Comparison of ENCODE assay signal across 26 cellular contexts in the genomic region with DNA sequence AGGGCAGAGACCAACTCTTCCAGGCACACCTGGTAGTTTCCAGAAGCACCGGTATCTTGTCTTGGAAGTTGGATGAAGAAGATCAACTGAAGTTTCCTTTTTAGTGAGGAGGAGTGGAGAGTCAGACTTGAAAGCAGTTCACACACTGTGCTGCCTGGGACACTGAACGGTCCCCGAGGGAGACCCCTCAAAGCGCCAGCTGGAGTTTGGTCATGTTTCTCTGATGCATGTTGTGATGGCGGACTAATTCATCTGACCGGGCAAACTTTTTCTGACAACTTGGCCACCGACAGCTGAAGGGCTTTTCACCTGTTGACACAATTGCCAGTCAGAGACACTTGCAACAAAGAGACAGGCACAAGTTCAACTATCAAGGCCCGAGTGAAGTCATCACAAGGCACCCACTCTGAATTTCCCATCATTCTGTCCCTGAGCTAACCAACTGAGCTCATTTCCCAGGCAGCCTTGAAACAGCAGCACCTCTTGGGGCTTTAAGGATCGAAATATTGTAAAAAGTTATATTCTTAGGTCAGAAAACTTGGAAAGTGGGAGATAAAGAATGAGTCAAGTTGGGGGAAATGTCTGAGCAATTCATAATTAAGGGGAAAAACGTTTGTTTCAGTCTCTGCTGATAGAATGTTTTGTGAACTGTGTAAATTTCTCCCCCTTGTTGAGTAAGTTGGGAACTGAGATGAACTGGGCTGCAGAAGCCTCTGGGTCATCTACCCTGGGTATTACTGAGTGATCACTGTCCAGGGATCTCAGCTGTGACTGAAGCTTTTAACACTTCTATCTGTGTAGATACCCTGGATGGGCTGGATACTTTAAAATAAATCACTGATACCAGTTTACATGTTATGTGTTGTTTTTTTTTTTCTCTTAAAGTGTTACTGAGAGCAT. TPM values are rescaled to one million over a fixed set of nuclear protein-coding genes. Genes with fewer than 3 reads are reported as not detected.
DNase-seq lines count a peak whose midpoint lies in the region; ATAC-seq and TF ChIP-seq lines count a peak whose summit lies in the region.
"Had no signal": no experiment of that assay in that cellular context is flagged by ENCODE, and none has a peak within 500 bp of the region (broad histone marks: within the 10 kb centered on the region; RNA-seq: fewer than 3 reads in every experiment).

No MANE protein-coding gene starts in this region.

- no CpG with 5 or more reads among the region's 10 CpGs for WGBS in trophoblast cell (ENCODE audit: extremely low coverage, insufficient coverage, insufficient read length)

- H3K9me3 Mint-ChIP-seq in GM23338: no peaks in the 10 kb centered on the region
- H3K9me3 Mint-ChIP-seq: CD4-positive, alpha-beta T cell; memory B cell had no signal

- H2AK5ac ChIP-seq in trophoblast cell (ENCODE audit: low read length): peak overlapping the region; percentile 73

- H3K27me3 Mint-ChIP-seq in GM23338 (ENCODE audit: insufficient read depth, low read depth, poor library complexity): peaks cover 2% of the 10 kb centered on the region

- H3K9me3 ChIP-seq in Loucy (ENCODE audit: insufficient read depth, low read depth, low read length): no peaks in the 10 kb centered on the region
- no peaks in the 10 kb centered on the region for H3K9me3 ChIP-seq in trophoblast cell (ENCODE audit: insufficient read depth, low read depth, low read length)
- no peaks in the 10 kb centered on the region for H3K9me3 ChIP-seq in colonic mucosa
- H3K9me3 ChIP-seq: HAP-1, stomach, transverse colon had no signal

- H3F3A ChIP-seq in GM23338 (replicated peaks; ENCODE audit: low read depth) (no peaks in the 10 kb centered on the region), Loucy (ENCODE audit: low read depth) (peaks cover 6% of the 10 kb centered on the region; the same call in 1 of the 2 replicates)

- peak overlapping the region; percentile 5 for H3K18ac ChIP-seq in trophoblast cell (ENCODE audit: low read length)

- no peak overlapping the region for H3K27ac Mint-ChIP-seq in GM23338
- H3K27ac Mint-ChIP-seq: CD4-positive, alpha-beta T cell; memory B cell had no signal

- no peak overlapping the region for H3K4me3 Mint-ChIP-seq in GM23338
- H3K4me3 Mint-ChIP-seq: CD4-positive, alpha-beta T cell; memory B cell had no signal

- H3K4me3 ChIP-seq in GM23338: no peak overlapping the region
- peak overlapping the region; percentile 47 for H3K4me3 ChIP-seq in Loucy (ENCODE audit: low read length, poor library complexity, severe bottlenecking)
- H3K4me3 ChIP-seq in trophoblast cell (ENCODE audit: low read depth, low read length): no peak overlapping the region
- H3K4me3 ChIP-seq in colonic mucosa: no peak overlapping the region
- H3K4me3 ChIP-seq: HAP-1, K562, stomach, transverse colon had no signal

- peak overlapping the region; percentile 14 for H3K14ac ChIP-seq in trophoblast cell (ENCODE audit: low read length)

- 0 out of 2 replicates have a peak, but pooled peaks cover 3% of the 10 kb centered on the region for H3K27me3 ChIP-seq in GM23338 (ENCODE audit: insufficient read depth)
- H3K27me3 ChIP-seq in Loucy (ENCODE audit: insufficient read depth, low read length, poor library complexity, severe bottlenecking): no peaks in the 10 kb centered on the region
- H3K27me3 ChIP-seq in trophoblast cell (ENCODE audit: insufficient read depth, low read length): no peaks in the 10 kb centered on the region
- no peaks in the 10 kb centered on the region for H3K27me3 ChIP-seq in colonic mucosa
- H3K27me3 ChIP-seq: transverse colon had no signal

- no peak for DNase-seq in GM23338 (ENCODE audit: low spot score)
- DNase-seq in trophoblast cell: no peak
- DNase-seq in colonic mucosa: no peak
- no peak for DNase-seq in DMS 273 (lab: John Stamatoyannopoulos, UW; ENCODE audit: unreplicated experiment)
- DNase-seq: activated gamma-delta T cell treated with Interleukin-2 at 50 U/mL for 16 hours; CD4-positive, alpha-beta T cell; effector memory CD4-positive, alpha-beta T cell; NCI-H1694 treated with DMSO at 0.1 percent for 48 hours; NCI-H2171 treated with DMSO at 0.1 percent for 48 hours; NCI-H748 treated with DMSO at 0.1 percent for 48 hours; RPMI8226; stomach; T-helper 1 cell; transverse colon had no signal

- H3K36me3 Mint-ChIP-seq in GM23338 (ENCODE audit: low read depth): no peaks in the 10 kb centered on the region
- H3K36me3 Mint-ChIP-seq: memory B cell had no signal

- no peak overlapping the region for H3K4me2 ChIP-seq in GM23338
- peak overlapping the region; percentile 81 for H3K4me2 ChIP-seq in Loucy (ENCODE audit: low read depth, low read length, poor library complexity, severe bottlenecking)
- peak overlapping the region; percentile 22 for H3K4me2 ChIP-seq in trophoblast cell (ENCODE audit: low read length)

- peak overlapping the region; percentile 83 for H2BK5ac ChIP-seq in trophoblast cell (ENCODE audit: low read depth, low read length, poor library complexity)

- H3K27ac ChIP-seq in GM23338 (ENCODE audit: low read depth): no peak overlapping the region
- H3K27ac ChIP-seq in trophoblast cell (ENCODE audit: low read depth, low read length): peak overlapping the region; percentile 66
- no peak overlapping the region for H3K27ac ChIP-seq in colonic mucosa
- H3K27ac ChIP-seq: stomach, transverse colon had no signal

- peak overlapping the region; percentile 84 for H4K91ac ChIP-seq in trophoblast cell (ENCODE audit: low read depth, low read length)

- no peak overlapping the region for H4K12ac ChIP-seq in trophoblast cell (ENCODE audit: low read depth, low read length)

- H3K36me3 ChIP-seq in GM23338 (ENCODE audit: insufficient read depth): no peaks in the 10 kb centered on the region
- H3K36me3 ChIP-seq in Loucy (ENCODE audit: insufficient read depth, low read length): no peaks in the 10 kb centered on the region; the same call in 1 of the 2 replicates
- H3K36me3 ChIP-seq in trophoblast cell (ENCODE audit: control insufficient read depth in 1 of 2, insufficient read depth in 2 of 2, low read length in 2 of 2): no peaks in the 10 kb centered on the region
- no peaks in the 10 kb centered on the region for H3K36me3 ChIP-seq in colonic mucosa
- H3K36me3 ChIP-seq: stomach, transverse colon had no signal

- intact Hi-C loops in colonic mucosa (cut with DNase I): no loop called here

- H3K9me2 ChIP-seq in GM23338 (ENCODE audit: insufficient read depth): no peaks in the 10 kb centered on the region
- H3K9me2 ChIP-seq in Loucy (replicated peaks; ENCODE audit: low read depth, low read length): no peaks in the 10 kb centered on the region

- H2BK120ac ChIP-seq in trophoblast cell (ENCODE audit: insufficient read depth, low read length, poor library complexity): peak overlapping the region; percentile 81

- ATAC-seq in GM18868 (IDR thresholded peaks at IDR 0.05; ENCODE audit: unreplicated experiment) (peak; percentile 65), GM23338 (no peak), GM21515 (IDR thresholded peaks at IDR 0.05; ENCODE audit: unreplicated experiment) (no peak), HG03460 (IDR thresholded peaks at IDR 0.05; ENCODE audit: unreplicated experiment) (no peak)
- ATAC-seq: activated CD4-positive, CD25-positive, alpha-beta regulatory T cell treated with anti-CD3 and anti-CD28 coated beads, Interleukin-2, amount 50 U/mL, for 24 hours; K562 had no signal

- peaks cover 12% of the 10 kb centered on the region; the same call in 2 of the 3 replicates for H3K4me1 Mint-ChIP-seq in GM23338
- H3K4me1 Mint-ChIP-seq: memory B cell had no signal

- no peaks in the 10 kb centered on the region for H4K20me1 ChIP-seq in GM23338 (replicated peaks; ENCODE audit: insufficient read depth)
- H4K20me1 ChIP-seq in Loucy (ENCODE audit: insufficient read depth, low read length, poor library complexity, severe bottlenecking): no peaks in the 10 kb centered on the region

- TF ChIP-seq CTCF in GM23338 (conservative IDR thresholded peaks at IDR 0.05; ENCODE audit: low read depth in 2 of 2) (no peak), Loucy (conservative IDR thresholded peaks at IDR 0.05; ENCODE audit: low read length) (no peak), colonic mucosa (IDR thresholded peaks at IDR 0.05) (no peak)

- H3K9ac ChIP-seq in Loucy (ENCODE audit: low read depth, low read length, poor library complexity, severe bottlenecking) (peak overlapping the region; percentile 65), trophoblast cell (ENCODE audit: low read length) (no peak overlapping the region), colonic mucosa (ENCODE audit: low read depth in 2 of 2, low read length in 2 of 2) (no peak overlapping the region)

- H3K79me1 ChIP-seq in trophoblast cell (ENCODE audit: low read length): peaks cover 12% of the 10 kb centered on the region

- no peaks in the 10 kb centered on the region for H3K79me2 ChIP-seq in GM23338 (replicated peaks; ENCODE audit: insufficient read depth)
- peaks cover 45% of the 10 kb centered on the region for H3K79me2 ChIP-seq in Loucy (ENCODE audit: insufficient read depth, low read length)
- H3K79me2 ChIP-seq in trophoblast cell (ENCODE audit: control insufficient read depth, insufficient read depth, low read length, poor library complexity): peaks cover 2% of the 10 kb centered on the region

- peaks cover 9% of the 10 kb centered on the region; the same call in 1 of the 2 replicates for H3K4me1 ChIP-seq in GM23338 (ENCODE audit: insufficient read depth)
- H3K4me1 ChIP-seq in Loucy (ENCODE audit: insufficient read depth, low read length, poor library complexity, severe bottlenecking): peaks cover 78% of the 10 kb centered on the region
- H3K4me1 ChIP-seq in trophoblast cell (ENCODE audit: control insufficient read depth in 1 of 2, insufficient read depth in 2 of 2, low read length in 2 of 2): peaks cover 10 to 17% of the 10 kb centered on the region in 2 experiments
- H3K4me1 ChIP-seq in colonic mucosa: no peaks in the 10 kb centered on the region
- H3K4me1 ChIP-seq: stomach had no signal

- H3K4ac ChIP-seq in trophoblast cell (ENCODE audit: low read depth, low read length): peak overlapping the region; percentile 4

- no peak overlapping the region for H3K23ac ChIP-seq in trophoblast cell (ENCODE audit: low read length)

- peak overlapping the region; percentile 18; the same call in 1 of the 2 replicates for H2AFZ ChIP-seq in GM23338
- H2AFZ ChIP-seq in Loucy (ENCODE audit: low read length): no peak overlapping the region
- H2AFZ ChIP-seq in trophoblast cell (ENCODE audit: insufficient read depth, low read length, poor library complexity): no peak overlapping the region

- peak overlapping the region; percentile 33 for H4K8ac ChIP-seq in trophoblast cell (ENCODE audit: low read depth, low read length)

- H2BK12ac ChIP-seq in trophoblast cell (ENCODE audit: low read length): peak overlapping the region; percentile 59

TF ChIP-seq in GM23338, 12 proteins besides CTCF, POLR2A, EP300 and RAD21 (continues in another document):
- no peak for TF ChIP-seq JUNB (IDR thresholded peaks at IDR 0.05; ENCODE audit: unreplicated experiment)
- TF ChIP-seq POLR2AphosphoS5 (IDR thresholded peaks at IDR 0.05; ENCODE audit: low read depth): no peak
- TF ChIP-seq EZH2phosphoT487 (IDR thresholded peaks at IDR 0.05; ENCODE audit: unreplicated experiment): no peak

RNA-seq across cellular contexts. Expression of a gene that starts 46.2 kb away (rescaled TPM):
- total RNA-seq in GM23338 (2014; rRNA removed; shearing (Covaris generic)): 0.16 and 0.21 TPM in 2 replicates
- not detected in 2 replicates for polyA plus RNA-seq in GM23338 (2016; fragmentation: Nextera tagmentation; extraction: Ambion mirVana)
- 1.1 and 1.3 TPM in 2 replicates for polyA plus RNA-seq in trophoblast cell (2013)
- under 1 TPM in 1 of 2 donors, not detected in 1; 0.32 TPM for total RNA-seq in colonic mucosa
- total RNA-seq: CD4-positive, alpha-beta T cell; frontal cortex; G401; myocyte had no signal
- polyA plus RNA-seq: esophagus had no signal
